8 cellular contexts compared by ENCODE assay signal in genomic region chr10:121900443-121901174, GRCh38. TPM values are rescaled to one million over a fixed set of nuclear protein-coding genes. Genes with fewer than 3 reads are reported as not detected.
DNase-seq lines count a peak whose midpoint lies in the region; ATAC-seq and TF ChIP-seq lines count a peak whose summit lies in the region.

No MANE protein-coding gene starts in this region.

- no peaks in the 10 kb centered on the region for H3K9me3 Mint-ChIP-seq in glutamatergic neuron (ENCODE audit: unreplicated experiment)

- peak overlapping the region; percentile 60 for H3K27ac Mint-ChIP-seq in glutamatergic neuron (ENCODE audit: unreplicated experiment)

- peaks cover 2% of the 10 kb centered on the region for H3K27me3 Mint-ChIP-seq in glutamatergic neuron (ENCODE audit: unreplicated experiment)

- H3K4me3 Mint-ChIP-seq in glutamatergic neuron (ENCODE audit: unreplicated experiment) = no peak overlapping the region

- H3K36me3 Mint-ChIP-seq in glutamatergic neuron (ENCODE audit: unreplicated experiment) = no peaks in the 10 kb centered on the region

- no peaks in the 10 kb centered on the region for H3K4me1 Mint-ChIP-seq in glutamatergic neuron (ENCODE audit: low read depth, unreplicated experiment)

- ATAC-seq in HG02870 (IDR thresholded peaks at IDR 0.05; ENCODE audit: unreplicated experiment) = peak; percentile 77

- peak; percentile 44 for DNase-seq in A172 (ENCODE audit: low spot score)
- DNase-seq in GM06990 (ENCODE audit: extremely low read depth, insufficient read length) = peak; percentile 15
- peak; percentile 4 for DNase-seq in NCI-H2081 treated with DMSO at 0.1 percent for 48 hours (lab: John Stamatoyannopoulos, UW)
- DNase-seq in glutamatergic neuron = no peak
- peak; percentile 35 for DNase-seq in pulmonary artery endothelial cell (ENCODE audit: low read depth, low spot score)
- DNase-seq in stimulated activated CD4-positive, alpha-beta T cell treated with anti-CD3 and anti-CD28 coated beads, Interleukin-4, amount 100 ng/mL, for 1 hour = no peak

- no peaks in the 10 kb centered on the region for H3K27me3 ChIP-seq in GM06990 (replicated peaks; ENCODE audit: control insufficient read depth, insufficient read depth, low read length)

- no peak overlapping the region for H3K4me3 ChIP-seq in GM06990 (replicated peaks; ENCODE audit: low read depth, low read length)
- H3K4me3 ChIP-seq in WI38 (ENCODE audit: low read depth, low read length) = no peak overlapping the region

- TF ChIP-seq CTCF in GM06990 (IDR thresholded peaks at IDR 0.05; ENCODE audit: insufficient read depth, low read length, poor library complexity, severe bottlenecking) (peak; percentile 63), WI38 (IDR thresholded peaks at IDR 0.05; ENCODE audit: low read depth, low read length) (peak; percentile 48), glutamatergic neuron (IDR thresholded peaks at IDR 0.05; ENCODE audit: partially characterized antibody, unreplicated experiment) (peak; percentile 77)

- H3K36me3 ChIP-seq in GM06990 (ENCODE audit: control insufficient read depth, insufficient read depth, low read length) = peaks cover 2% of the 10 kb centered on the region

RNA-seq across cellular contexts. Expression of gene ATE1, which starts 27.2 kb away (rescaled TPM):
- total RNA-seq in A172 (2014; rRNA removed; shearing (Covaris generic)) = 10.6 and 11.6 TPM in 2 replicates
- total RNA-seq in glutamatergic neuron (ENCODE audit: unreplicated experiment) (30.4 TPM), pulmonary artery endothelial cell (27.0 and 36.8 TPM in 2 replicates)

Comparison
In these comparisons a context has a peak if more than half of its experiments do, and no peak if none do; other contexts are left out.
1. DNase-seq: peak in A172 (single experiment), GM06990 (single experiment), NCI-H2081 treated with DMSO at 0.1 percent for 48 hours (single experiment) and pulmonary artery endothelial cell (single experiment); none in glutamatergic neuron (single experiment) and stimulated activated CD4-positive, alpha-beta T cell treated with anti-CD3 and anti-CD28 coated beads, Interleukin-4, amount 100 ng/mL, for 1 hour (single experiment).
2. Peak in every context shown above with its lines, with median percentiles within 50 percentile points of each other: CTCF ChIP-seq.